Comparison of ENCODE assay signal across 8 cellular contexts in the genomic region with DNA sequence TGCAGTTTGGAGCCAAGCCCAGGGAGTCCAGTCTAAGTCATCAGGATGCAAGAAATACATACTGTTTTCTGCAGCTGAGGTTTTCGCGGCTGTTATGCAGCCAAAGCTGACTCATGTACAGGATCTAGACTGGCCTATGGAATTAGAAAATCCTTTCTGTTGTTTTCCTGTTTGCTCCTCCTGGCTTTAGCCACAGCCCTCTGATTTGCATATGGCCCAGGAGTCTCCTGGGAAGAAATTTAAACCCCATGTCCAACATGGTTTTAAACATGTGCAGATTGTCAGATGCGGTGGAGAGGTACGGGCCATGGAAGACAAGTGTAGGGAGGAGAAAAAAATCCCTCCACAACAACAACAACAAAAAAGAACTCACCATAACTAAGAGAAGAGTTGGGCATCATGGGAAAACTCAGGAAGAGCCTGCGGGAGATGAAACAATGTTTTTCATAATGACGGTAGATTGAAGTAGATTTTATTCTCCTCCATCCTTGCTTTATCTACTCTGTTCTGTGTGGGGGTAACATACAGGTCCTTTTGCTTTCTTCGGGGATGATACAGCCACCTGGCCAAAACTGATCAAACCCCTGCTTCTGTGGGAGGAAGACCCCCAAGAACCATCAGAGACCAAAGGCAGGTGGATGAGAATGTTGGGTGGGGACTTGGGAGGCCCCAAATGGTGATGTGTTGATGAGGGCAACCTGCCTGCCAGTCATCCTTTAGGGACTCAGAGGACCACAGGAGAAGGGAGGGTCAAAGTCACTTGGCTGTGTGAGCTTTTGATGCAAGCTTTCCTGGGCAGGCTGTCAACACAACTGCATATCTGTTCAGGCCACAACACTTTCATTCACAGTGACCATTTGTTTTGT. TPM values are rescaled to one million over a fixed set of nuclear protein-coding genes. Genes with fewer than 3 reads are reported as not detected.
DNase-seq lines count a peak whose midpoint lies in the region; ATAC-seq and TF ChIP-seq lines count a peak whose summit lies in the region.

No MANE protein-coding gene starts in this region.

- no peak for TF ChIP-seq CTCF in astrocyte of the cerebellum (IDR thresholded peaks at IDR 0.05; ENCODE audit: low read depth, low read length, missing control alignments)

- no peak overlapping the region for H3K4me3 ChIP-seq in astrocyte of the cerebellum (ENCODE audit: low read depth, low read length)

- ATAC-seq in GM18861 (IDR thresholded peaks at IDR 0.05; ENCODE audit: unreplicated experiment), result no peak
- ATAC-seq in GM19467 (IDR thresholded peaks at IDR 0.05; ENCODE audit: unreplicated experiment), result no peak
- ATAC-seq in GM18873 (IDR thresholded peaks at IDR 0.05; ENCODE audit: low FRiP score, unreplicated experiment), result no peak
- ATAC-seq in HG03095 (IDR thresholded peaks at IDR 0.05; ENCODE audit: unreplicated experiment), result no peak

- in situ Hi-C loops in astrocyte of the cerebellum (cut with HindIII; ENCODE audit: low sequenced_read_pairs), result no loop called here

- DNase-seq in Daoy (ENCODE audit: low read depth) (peak; percentile 94), LHCN-M2 (ENCODE audit: low read depth) (peak; percentile 96), astrocyte of the cerebellum (ENCODE audit: low read depth) (peak; percentile 92), medulla oblongata (ENCODE audit: extremely low spot score) (peak; percentile 31)

RNA-seq across cellular contexts. Expression of a gene that starts 29.8 kb away (rescaled TPM):
- total RNA-seq in Daoy (2014; rRNA removed; shearing (Covaris generic)), result 6.3 and 7.5 TPM in 2 replicates
- 15.1 and 20.6 TPM in 2 replicates for total RNA-seq in LHCN-M2 (2014; rRNA removed)
- polyA plus RNA-seq in LHCN-M2 (2012), result 58.1 TPM

Comparison
In these comparisons a context has a peak if more than half of its experiments do, and no peak if none do; other contexts are left out.
1. DNase-seq: peak in every context shown above with its lines; median percentile 96 in LHCN-M2; 94 in Daoy; 92 in astrocyte of the cerebellum; 31 in medulla oblongata.